Comparison of ENCODE assay signal across 8 cellular contexts in the genomic region with DNA sequence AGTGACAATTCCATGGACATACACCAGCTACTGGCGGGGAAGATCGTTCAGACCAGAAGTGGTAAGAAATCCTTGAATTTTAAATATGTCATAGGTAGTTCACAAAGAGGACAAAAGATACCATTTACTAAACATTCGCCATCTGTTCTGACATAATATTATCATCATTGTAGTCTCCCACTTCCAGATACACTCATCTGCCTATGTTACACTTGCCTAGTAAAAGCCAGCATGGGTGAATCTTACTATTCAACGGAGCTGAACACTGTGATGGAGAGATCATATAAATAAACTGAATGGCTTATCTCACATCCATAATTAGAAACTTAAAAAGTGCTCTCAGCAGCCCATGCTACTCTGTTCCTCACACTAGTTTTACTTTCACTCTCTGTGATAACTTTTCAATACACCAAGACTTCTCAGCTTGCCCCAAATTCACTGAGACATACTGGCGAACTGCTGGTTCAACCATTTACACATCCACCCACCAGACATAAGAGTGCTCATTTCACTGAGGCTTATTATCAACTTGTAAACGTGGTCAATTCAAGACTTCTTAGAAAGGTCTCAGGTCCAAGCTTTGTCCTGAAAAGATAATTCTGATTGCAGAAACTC. TPM values are rescaled to one million over a fixed set of nuclear protein-coding genes. Genes with fewer than 3 reads are reported as not detected.
DNase-seq lines count a peak whose midpoint lies in the region; ATAC-seq and TF ChIP-seq lines count a peak whose summit lies in the region.

No MANE protein-coding gene starts in this region.

- H3K4me1 ChIP-seq in foreskin keratinocyte: peaks cover 29% of the 10 kb centered on the region

- H3K4me1 Mint-ChIP-seq in T-cell: peaks cover 44 to 51% (median 49%) of the 10 kb centered on the region in 3 donors

- POLR2A ChIA-PET in BJ (lab: Charles Lee): no interaction called here
- POLR2A ChIA-PET in T-cell (lab: Charles Lee): interaction anchor here (0.6 to 2.3 kb wide), 13 partner anchors 9 to 1539 kb away, joined by 3 to 13 read pairs (median 3); a partner anchor contains a TSS

- TF ChIP-seq CTCF in BJ (IDR thresholded peaks at IDR 0.05; ENCODE audit: insufficient read depth, low read depth, low read length) (no peak), foreskin keratinocyte (conservative IDR thresholded peaks at IDR 0.05) (no peak), retinal pigment epithelial cell (conservative IDR thresholded peaks at IDR 0.05; ENCODE audit: low read depth, low read length) (no peak)

- no peaks in the 10 kb centered on the region for H3K36me3 ChIP-seq in BJ (ENCODE audit: control insufficient read depth, insufficient read depth, low read length)

- H3K27me3 ChIP-seq in BJ (ENCODE audit: control insufficient read depth, insufficient read depth, low read length) (no peaks in the 10 kb centered on the region), foreskin keratinocyte (no peaks in the 10 kb centered on the region)

- CTCF ChIA-PET in BJ (lab: Yijun Ruan, JAX) (interaction anchor here (0.7 to 2.2 kb wide), 20 partner anchors 8 to 495 kb away, joined by 3 to 12 read pairs (median 4); no protein-coding TSS in a partner anchor), T-cell (lab: Charles Lee) (interaction anchor here (0.6 to 3.3 kb wide), 22 partner anchors 8 to 1693 kb away, joined by 3 to 38 read pairs (median 4); a partner anchor contains a TSS)

- peak overlapping the region; percentile 97 to 99 (median 99) for H3K4me3 Mint-ChIP-seq in T-cell

- H3K4me3 ChIP-seq in BJ (ENCODE audit: low read depth, low read length) (peak overlapping the region; percentile 99), retinal pigment epithelial cell (ENCODE audit: low read length) (peak overlapping the region; percentile 95)

- ATAC-seq in HG03139 (IDR thresholded peaks at IDR 0.05; ENCODE audit: unreplicated experiment) (peak; percentile 48), T-cell (replicated peaks in 1 of 4) (peak; percentile 53 to 66 (median 62)), foreskin keratinocyte (peak; percentile 39)

- no peaks in the 10 kb centered on the region for H3K9me3 Mint-ChIP-seq in T-cell

- H3K27ac ChIP-seq in foreskin keratinocyte: peak overlapping the region; percentile 98

- DNase-seq in BJ (ENCODE audit: low read depth) (peak; percentile 7), GM19238 (ENCODE audit: insufficient read length, low spot score) (peak; percentile 10), T-cell (peak in 1 of 34 experiments; percentile 1), foreskin keratinocyte (no peak), retinal pigment epithelial cell (ENCODE audit: low read depth) (no peak), NCI-H2227 treated with DMSO at 0.1 percent for 48 hours (lab: John Stamatoyannopoulos, UW) (no peak), GDM1 (lab: John Stamatoyannopoulos, UW) (no peak)

- peak overlapping the region; percentile 88 to 94 for H3K27ac Mint-ChIP-seq in T-cell

- no peaks in the 10 kb centered on the region for H3K27me3 Mint-ChIP-seq in T-cell

- peaks cover 10% of the 10 kb centered on the region for H3K36me3 Mint-ChIP-seq in T-cell

RNA-seq across cellular contexts. Expression of a gene that starts 0.5 kb away (rescaled TPM):
- polyA plus RNA-seq in BJ (2011; rRNA removed): 27.2 and 39.5 TPM in 2 replicates
- polyA minus RNA-seq in BJ (2011; rRNA and poly(A)+ RNA removed): 58.7 and 73.1 TPM in 2 replicates
- 100 to 1,000 TPM; 229 to 340 (median 259) TPM for total RNA-seq in T-cell
- 108 and 122 TPM in 2 replicates for total RNA-seq in foreskin keratinocyte
- 35.5 and 43.7 TPM in 2 replicates for polyA plus RNA-seq in foreskin keratinocyte

Comparison
In these comparisons a context has a peak if more than half of its experiments do, and no peak if none do; other contexts are left out.
1. DNase-seq: peak in BJ (single experiment) and GM19238 (single experiment); none in foreskin keratinocyte (0 of 2), retinal pigment epithelial cell (single experiment), NCI-H2227 treated with DMSO at 0.1 percent for 48 hours (single experiment) and GDM1 (single experiment).
2. Peak in every context shown above with its lines, with median percentiles within 50 percentile points of each other: ATAC-seq.